ENCODE assay signal across 19 cellular contexts in genomic region chr3:60294181-60294580, GRCh38.
DNase-seq lines count a peak whose midpoint lies in the region; ATAC-seq and TF ChIP-seq lines count a peak whose summit lies in the region.
"Had no signal": no experiment of that assay in that cellular context is flagged by ENCODE, and none has a peak within 500 bp of the region (broad histone marks: within the 10 kb centered on the region; RNA-seq: fewer than 3 reads in every experiment).

No MANE protein-coding gene starts in this region.

- no peak overlapping the region for H3K4me2 ChIP-seq in osteoblast (ENCODE audit: insufficient read depth, low read length)

- no peaks in the 10 kb centered on the region for H3K27me3 ChIP-seq in osteoblast (ENCODE audit: insufficient read depth, low read length)
- H3K27me3 ChIP-seq: left lung, upper lobe of left lung had no signal

- no peaks in the 10 kb centered on the region for H3K36me3 Mint-ChIP-seq in activated CD4-positive, alpha-beta T cell treated with anti-CD3 and anti-CD28 coated beads for 36 hours (ENCODE audit: low read depth)
- H3K36me3 Mint-ChIP-seq: IgD-negative memory B cell had no signal

- peak; percentile 49 for ATAC-seq in activated CD4-positive, alpha-beta T cell treated with anti-CD3 and anti-CD28 coated beads for 36 hours
- ATAC-seq: HCT116; left lung; naive thymus-derived CD8-positive, alpha-beta T cell had no signal

- H2AFZ ChIP-seq in osteoblast (ENCODE audit: low read length): no peak overlapping the region

- intact Hi-C loops in activated CD4-positive, alpha-beta T cell treated with anti-CD3 and anti-CD28 coated beads for 36 hours (cut with DNase I, micrococcal nuclease): no loop called here

- CTCF ChIA-PET in activated CD4-positive, alpha-beta T cell treated with anti-CD3 and anti-CD28 coated beads for 36 hours (lab: Charles Lee): no interaction called here

- H3K27me3 Mint-ChIP-seq in activated CD4-positive, alpha-beta T cell treated with anti-CD3 and anti-CD28 coated beads for 36 hours: no peaks in the 10 kb centered on the region
- H3K27me3 Mint-ChIP-seq: IgD-negative memory B cell; naive thymus-derived CD8-positive, alpha-beta T cell had no signal

- H3K79me2 ChIP-seq in osteoblast (ENCODE audit: insufficient read depth, low read length): no peaks in the 10 kb centered on the region

- no peak overlapping the region for H3K4me3 ChIP-seq in choroid plexus epithelial cell (ENCODE audit: low read depth, low read length)
- H3K4me3 ChIP-seq in osteoblast (ENCODE audit: insufficient read depth, low read length): no peak overlapping the region
- H3K4me3 ChIP-seq: left lung, skin epidermis, upper lobe of left lung had no signal

- no peaks in the 10 kb centered on the region for H3K9me3 ChIP-seq in osteoblast (ENCODE audit: low read depth, low read length)
- H3K9me3 ChIP-seq: left lung, upper lobe of left lung had no signal

- peaks cover 8% of the 10 kb centered on the region for H3K4me1 Mint-ChIP-seq in activated CD4-positive, alpha-beta T cell treated with anti-CD3 and anti-CD28 coated beads for 36 hours
- H3K4me1 Mint-ChIP-seq: IgD-negative memory B cell had no signal

- no peaks in the 10 kb centered on the region for H3K36me3 ChIP-seq in osteoblast (ENCODE audit: insufficient read depth, low read length)
- H3K36me3 ChIP-seq: left lung, upper lobe of left lung had no signal

- no peak overlapping the region for H3K4me3 Mint-ChIP-seq in activated CD4-positive, alpha-beta T cell treated with anti-CD3 and anti-CD28 coated beads for 36 hours
- H3K4me3 Mint-ChIP-seq: IgD-negative memory B cell; naive thymus-derived CD8-positive, alpha-beta T cell had no signal

- peaks cover 2% of the 10 kb centered on the region for H3K4me1 ChIP-seq in osteoblast (ENCODE audit: insufficient read depth, low read length)
- H3K4me1 ChIP-seq: left lung, upper lobe of left lung had no signal

- no peaks in the 10 kb centered on the region for H3K9me3 Mint-ChIP-seq in activated CD4-positive, alpha-beta T cell treated with anti-CD3 and anti-CD28 coated beads for 36 hours (ENCODE audit: low read depth)

- TF ChIP-seq CTCF in choroid plexus epithelial cell (conservative IDR thresholded peaks at IDR 0.05; ENCODE audit: low read depth, low read length): no peak
- no peak for TF ChIP-seq CTCF in osteoblast (IDR thresholded peaks at IDR 0.05; ENCODE audit: extremely low read depth, low read depth, low read length)

- no peak overlapping the region for H3K27ac Mint-ChIP-seq in activated CD4-positive, alpha-beta T cell treated with anti-CD3 and anti-CD28 coated beads for 36 hours
- H3K27ac Mint-ChIP-seq: IgD-negative memory B cell had no signal

- no peaks in the 10 kb centered on the region for H4K20me1 ChIP-seq in osteoblast (ENCODE audit: insufficient read depth, low read length)

- no peak for DNase-seq in activated CD4-positive, alpha-beta T cell treated with anti-CD3 and anti-CD28 coated beads for 36 hours
- no peak for DNase-seq in activated CD4-positive, alpha-beta T cell treated with anti-CD3 and anti-CD28 coated beads for 48 hours
- DNase-seq in NCI-H446 treated with DMSO at 0.1 percent for 48 hours (lab: John Stamatoyannopoulos, UW) (peak; percentile 12), choroid plexus epithelial cell (ENCODE audit: low read depth) (peak; percentile 91), stromal cell of bone marrow (ENCODE audit: low read depth) (peak; percentile 60), activated gamma-delta T cell treated with Interleukin-2 at 50 U/mL for 16 hours (no peak), hypothalamus (lab: John Stamatoyannopoulos, UW) (no peak), osteoblast (ENCODE audit: insufficient read length, low spot score, missing footprints) (no peak)
- DNase-seq: activated CD8-positive, alpha-beta memory T cell treated with anti-CD3 and anti-CD28 coated beads, Interleukin-2, amount 50 U/mL, for 4 hours; EL; head of caudate nucleus; left lung; naive thymus-derived CD8-positive, alpha-beta T cell; NCI-H2227 treated with DMSO at 0.1 percent for 48 hours; T-helper 9 cell; upper lobe of left lung had no signal

- H3K27ac ChIP-seq in osteoblast (ENCODE audit: low read depth, low read length): no peak overlapping the region
- H3K27ac ChIP-seq: left lung, skin epidermis, upper lobe of left lung had no signal

- POLR2A ChIA-PET in activated CD4-positive, alpha-beta T cell treated with anti-CD3 and anti-CD28 coated beads for 36 hours (lab: Charles Lee): no interaction called here

Comparison
In these comparisons a context has a peak if more than half of its experiments do, and no peak if none do; other contexts are left out.
1. DNase-seq: peak in NCI-H446 treated with DMSO at 0.1 percent for 48 hours (single experiment), choroid plexus epithelial cell (single experiment) and stromal cell of bone marrow (single experiment); none in activated CD4-positive, alpha-beta T cell treated with anti-CD3 and anti-CD28 coated beads for 36 hours (single experiment), activated CD4-positive, alpha-beta T cell treated with anti-CD3 and anti-CD28 coated beads for 48 hours (single experiment), activated gamma-delta T cell treated with Interleukin-2 at 50 U/mL for 16 hours (single experiment), hypothalamus (0 of 51) and osteoblast (single experiment).